ENCODE assay signal across 9 cellular contexts in the genomic region with DNA sequence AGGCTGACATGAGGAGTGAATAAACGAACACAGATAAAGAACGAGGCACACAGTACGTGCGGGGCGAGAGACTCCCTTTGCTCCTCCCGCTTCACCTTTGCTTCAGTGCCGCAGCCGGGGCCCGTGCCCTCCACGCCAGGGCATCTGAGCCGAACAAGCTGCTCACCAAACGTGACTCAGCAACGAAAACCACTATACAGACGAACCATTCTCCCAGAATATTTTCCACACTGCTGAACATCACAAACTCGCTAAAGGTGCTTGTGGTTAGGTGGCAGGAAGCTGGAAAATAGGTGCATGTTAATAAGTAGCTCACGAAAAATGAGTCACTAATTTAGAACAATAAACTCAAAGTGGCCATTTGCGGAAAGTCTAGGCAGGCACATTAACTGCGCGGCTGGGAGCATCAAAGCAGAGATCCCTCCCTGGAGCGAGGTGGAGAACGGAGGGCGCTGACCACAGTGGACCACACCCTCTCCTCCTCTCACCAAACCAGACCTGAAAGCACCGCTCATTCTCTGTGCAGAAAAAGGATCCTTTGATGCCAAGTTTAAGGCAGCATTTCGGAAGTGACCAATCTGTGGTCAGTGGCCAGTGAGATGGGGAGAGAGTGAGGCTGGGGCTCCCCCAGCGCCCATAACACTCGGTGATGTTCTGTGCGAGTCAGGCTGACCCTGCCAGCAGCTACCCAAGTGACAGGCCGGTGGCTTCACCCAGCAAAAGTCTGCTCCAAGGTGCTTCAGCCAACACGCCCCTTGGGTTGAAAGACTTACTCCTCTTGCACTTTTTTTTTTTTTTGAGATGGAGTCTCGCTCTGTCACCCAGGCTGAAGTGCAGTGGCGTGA.
DNase-seq lines count a peak whose midpoint lies in the region; ATAC-seq, FAIRE-seq and TF ChIP-seq lines count a peak whose summit lies in the region.
"Had no signal": no experiment of that assay in that cellular context is flagged by ENCODE, and none has a peak within 500 bp of the region (broad histone marks: within the 10 kb centered on the region; RNA-seq: fewer than 3 reads in every experiment).

No MANE protein-coding gene starts in this region.

- dilution Hi-C loops in keratinocyte (cut with MboI; ENCODE audit: extremely low pct_ligation_motif_present, low sequenced_read_pairs) = no loop called here

- H3K4me1 ChIP-seq in keratinocyte (ENCODE audit: control insufficient read depth, extremely low read depth, insufficient read depth, low read length) = peaks cover 14% of the 10 kb centered on the region

- H2AFZ ChIP-seq in keratinocyte (ENCODE audit: control insufficient read depth, low read length) = no peak overlapping the region

- peak overlapping the region; percentile 77 for H3K27ac ChIP-seq in VCaP
- peak overlapping the region; percentile 81 for H3K27ac ChIP-seq in keratinocyte (ENCODE audit: control insufficient read depth, insufficient read depth, low read length)

- H3K4me3 ChIP-seq in keratinocyte (ENCODE audit: control insufficient read depth in 2 of 3, extremely low read depth in 1 of 3, insufficient read depth in 2 of 3, low read depth in 1 of 3, low read length in 3 of 3) = no peak overlapping the region

- H3K27me3 ChIP-seq in keratinocyte (ENCODE audit: control insufficient read depth, extremely low read depth, insufficient read depth, low read length) = no peaks in the 10 kb centered on the region

- peak overlapping the region; percentile 49 for H3K9ac ChIP-seq in keratinocyte (ENCODE audit: control insufficient read depth, extremely low read depth, insufficient read depth, low read length)

- no peaks in the 10 kb centered on the region for H3K9me1 ChIP-seq in keratinocyte (ENCODE audit: control insufficient read depth, extremely low read depth, insufficient read depth, low read length)

- TF ChIP-seq CTCF in VCaP (conservative IDR thresholded peaks at IDR 0.05) (no peak), keratinocyte (optimal IDR thresholded peaks at IDR 0.05 in 1 of 3, IDR thresholded peaks at IDR 0.05 in 1 of 3, conservative IDR thresholded peaks at IDR 0.05 in 1 of 3; ENCODE audit: extremely low read depth in 1 of 3, insufficient read depth in 2 of 3, low read length in 3 of 3) (no peak)

- peaks cover 3% of the 10 kb centered on the region for H3K79me2 ChIP-seq in keratinocyte (ENCODE audit: control insufficient read depth, insufficient read depth, low read length)

- no peak for FAIRE-seq in keratinocyte (lab: Jason Lieb, UNC)

- H3K9me3 ChIP-seq in keratinocyte (ENCODE audit: control insufficient read depth, low read depth, low read length) = no peaks in the 10 kb centered on the region

- H3K4me2 ChIP-seq in keratinocyte (ENCODE audit: control insufficient read depth, extremely low read depth, insufficient read depth, low read depth, low read length) = no peak overlapping the region

- H4K20me1 ChIP-seq in keratinocyte (ENCODE audit: control insufficient read depth, extremely low read depth, insufficient read depth, low read length) = no peaks in the 10 kb centered on the region

- DNase-seq in activated T-cell treated with anti-CD3 and anti-CD28 coated beads, Interleukin-2, amount 50 U/mL, for 1 hour = peak; percentile 45
- DNase-seq in activated T-cell treated with anti-CD3 and anti-CD28 coated beads for 4 hours (no peak), keratinocyte (ENCODE audit: low read depth, low spot score) (no peak), DMS 273 treated with DMSO at 0.1 percent for 48 hours (lab: John Stamatoyannopoulos, UW) (no peak), NCI-H345 (lab: John Stamatoyannopoulos, UW) (no peak)
- DNase-seq in stimulated activated CD4-positive, alpha-beta T cell treated with anti-CD3 and anti-CD28 coated beads, Interleukin-4, amount 100 ng/mL, for 24 hours = peak; percentile 36
- DNase-seq: endodermal cell had no signal

- H3K36me3 ChIP-seq in keratinocyte (ENCODE audit: control insufficient read depth in 2 of 2, extremely low read depth in 1 of 2, insufficient read depth in 2 of 2, low read length in 2 of 2) = no peaks in the 10 kb centered on the region

- no peak for ATAC-seq in GM18867 (IDR thresholded peaks at IDR 0.05; ENCODE audit: unreplicated experiment)

Comparison
In these comparisons a context has a peak if more than half of its experiments do, and no peak if none do; other contexts are left out.
1. DNase-seq: peak in activated T-cell treated with anti-CD3 and anti-CD28 coated beads, Interleukin-2, amount 50 U/mL, for 1 hour (single experiment) and stimulated activated CD4-positive, alpha-beta T cell treated with anti-CD3 and anti-CD28 coated beads, Interleukin-4, amount 100 ng/mL, for 24 hours (single experiment); none in activated T-cell treated with anti-CD3 and anti-CD28 coated beads for 4 hours (single experiment), keratinocyte (single experiment), DMS 273 treated with DMSO at 0.1 percent for 48 hours (single experiment) and NCI-H345 (single experiment).